Comparison of ENCODE assay signal across 17 cellular contexts in genomic region chr16:75461575-75461974, GRCh38. TPM values are rescaled to one million over a fixed set of nuclear protein-coding genes. Genes with fewer than 3 reads are reported as not detected.
DNase-seq lines count a peak whose midpoint lies in the region; ATAC-seq and TF ChIP-seq lines count a peak whose summit lies in the region.
"Had no signal": no experiment of that assay in that cellular context is flagged by ENCODE, and none has a peak within 500 bp of the region (broad histone marks: within the 10 kb centered on the region; RNA-seq: fewer than 3 reads in every experiment).

No MANE protein-coding gene starts in this region.

- H3K4me2 ChIP-seq in PC-9: 0 out of 2 replicates have a peak overlapping the region, but pooled peaks have one; percentile 3
- H3K4me2 ChIP-seq: GM23338 had no signal

- no peaks in the 10 kb centered on the region for H3K9me3 Mint-ChIP-seq in activated CD4-positive, alpha-beta T cell treated with anti-CD3 and anti-CD28 coated beads, Interleukin-2, amount 10 ng/mL, durations not matched to agents 7 days and 5 days
- peaks cover 2% of the 10 kb centered on the region for H3K9me3 Mint-ChIP-seq in nephron
- H3K9me3 Mint-ChIP-seq: GM23338 had no signal

- H3K27ac Mint-ChIP-seq in activated CD4-positive, alpha-beta T cell treated with anti-CD3 and anti-CD28 coated beads, Interleukin-2, amount 10 ng/mL, durations not matched to agents 7 days and 5 days: peak overlapping the region; percentile 91
- peak overlapping the region; percentile 44 to 62 (median 48) for H3K27ac Mint-ChIP-seq in nephron
- H3K27ac Mint-ChIP-seq: GM23338 had no signal

- H3K9me3 ChIP-seq in PC-9 (ENCODE audit: insufficient read depth, low read depth): no peaks in the 10 kb centered on the region
- H3K9me3 ChIP-seq in MG63: no peaks in the 10 kb centered on the region
- H3K9me3 ChIP-seq: Caco-2, left lung, thoracic aorta had no signal

- H3K27ac ChIP-seq in PC-9: no peak overlapping the region
- H3K27ac ChIP-seq: brain microvascular endothelial cell, RWPE1, thoracic aorta had no signal

- H3K27me3 ChIP-seq in PC-9 (ENCODE audit: insufficient read depth, low read depth) (no peaks in the 10 kb centered on the region), MG63 (no peaks in the 10 kb centered on the region)
- H3K27me3 ChIP-seq: brain microvascular endothelial cell, left lung had no signal

- intact Hi-C loops in PC-9 (cut with micrococcal nuclease; ENCODE audit: unreplicated experiment): loop anchor here (10.0 kb wide), 1 partner anchor 267 kb away; no protein-coding TSS in a partner anchor

- H3F3A ChIP-seq in PC-9 (ENCODE audit: insufficient read depth, low read depth): peaks cover 5% of the 10 kb centered on the region; the same call in 1 of the 2 replicates

- H3K36me3 Mint-ChIP-seq in activated CD4-positive, alpha-beta T cell treated with anti-CD3 and anti-CD28 coated beads, Interleukin-2, amount 10 ng/mL, durations not matched to agents 7 days and 5 days (ENCODE audit: low read depth): peaks cover 24% of the 10 kb centered on the region
- H3K36me3 Mint-ChIP-seq in nephron (ENCODE audit: low read depth): peaks cover 14% of the 10 kb centered on the region

- no peaks in the 10 kb centered on the region for H3K9me2 ChIP-seq in PC-9 (ENCODE audit: insufficient read depth)

- DNase-seq in activated CD4-positive, alpha-beta T cell treated with anti-CD3 and anti-CD28 coated beads, Interleukin-2, amount 10 ng/mL, durations not matched to agents 7 days and 5 days: no peak
- DNase-seq in activated CD4-positive, alpha-beta T cell treated with anti-CD3 and anti-CD28 coated beads for 4 hours: no peak
- DNase-seq in COLO668 (lab: John Stamatoyannopoulos, UW; ENCODE audit: unreplicated experiment) (peak; percentile 6), PC-9 (no peak), MG63 (no peak), NCI-H2196 (lab: John Stamatoyannopoulos, UW; ENCODE audit: unreplicated experiment) (no peak)
- DNase-seq: activated T-cell treated with anti-CD3 and anti-CD28 coated beads for 4 hours, brain microvascular endothelial cell, Caco-2, left lung, midbrain, NCI-H1436 treated with DMSO at 0.1 percent for 48 hours had no signal

- POLR2A ChIA-PET in activated CD4-positive, alpha-beta T cell treated with anti-CD3 and anti-CD28 coated beads, Interleukin-2, amount 10 ng/mL, durations not matched to agents 7 days and 5 days (lab: Charles Lee): no interaction called here
- POLR2A ChIA-PET in PC-9 (lab: Charles Lee; ENCODE audit: unreplicated experiment): no interaction called here

- H3K4me1 ChIP-seq in PC-9 (replicated peaks; ENCODE audit: insufficient read depth): peaks cover 18% of the 10 kb centered on the region

- H3K4me3 ChIP-seq in PC-9 (no peak overlapping the region), MG63 (no peak overlapping the region)
- H3K4me3 ChIP-seq: GM23338, left lung, thoracic aorta had no signal

- H4K20me1 ChIP-seq in PC-9 (ENCODE audit: insufficient read depth): peaks cover 45% of the 10 kb centered on the region

- no TSS peak for BruUV-seq in PC-9 (replicated peaks; lab: Mats Ljungman, UMichigan)

- TF ChIP-seq CTCF in PC-9 (conservative IDR thresholded peaks at IDR 0.05): no peak
- no peak for TF ChIP-seq CTCF in nephron (IDR thresholded peaks at IDR 0.05; ENCODE audit: unreplicated experiment in 3 of 3)

- H3K4me1 Mint-ChIP-seq in activated CD4-positive, alpha-beta T cell treated with anti-CD3 and anti-CD28 coated beads, Interleukin-2, amount 10 ng/mL, durations not matched to agents 7 days and 5 days: peaks cover 47% of the 10 kb centered on the region
- peaks cover 54% of the 10 kb centered on the region for H3K4me1 Mint-ChIP-seq in nephron

- peaks cover 75% of the 10 kb centered on the region for H3K79me2 ChIP-seq in PC-9 (ENCODE audit: low read depth)

- no peaks in the 10 kb centered on the region for H3K27me3 Mint-ChIP-seq in activated CD4-positive, alpha-beta T cell treated with anti-CD3 and anti-CD28 coated beads, Interleukin-2, amount 10 ng/mL, durations not matched to agents 7 days and 5 days
- no peaks in the 10 kb centered on the region for H3K27me3 Mint-ChIP-seq in nephron (ENCODE audit: low read depth)

- no peak overlapping the region for H3K4me3 Mint-ChIP-seq in activated CD4-positive, alpha-beta T cell treated with anti-CD3 and anti-CD28 coated beads, Interleukin-2, amount 10 ng/mL, durations not matched to agents 7 days and 5 days
- peak overlapping the region; percentile 35 to 96 (median 46) for H3K4me3 Mint-ChIP-seq in nephron

- H2AFZ ChIP-seq in PC-9: no peak overlapping the region
- H2AFZ ChIP-seq: GM23338 had no signal

- ATAC-seq in GM19324 (IDR thresholded peaks at IDR 0.05; ENCODE audit: low FRiP score, unreplicated experiment): no peak
- ATAC-seq: GM23338, left lung had no signal

- 0 out of 2 replicates have a peak, but pooled peaks cover 6% of the 10 kb centered on the region for H3K36me3 ChIP-seq in PC-9 (ENCODE audit: low read depth)
- H3K36me3 ChIP-seq in MG63: no peaks in the 10 kb centered on the region
- H3K36me3 ChIP-seq: brain microvascular endothelial cell, left lung, thoracic aorta had no signal

- CTCF ChIA-PET in activated CD4-positive, alpha-beta T cell treated with anti-CD3 and anti-CD28 coated beads, Interleukin-2, amount 10 ng/mL, durations not matched to agents 7 days and 5 days (lab: Charles Lee): no interaction called here
- CTCF ChIA-PET in PC-9 (lab: Charles Lee): no interaction called here

RNA-seq across cellular contexts. Expression of gene TMEM170A, which starts 2.9 kb away (rescaled TPM):
- total RNA-seq in activated CD4-positive, alpha-beta T cell treated with anti-CD3 and anti-CD28 coated beads, Interleukin-2, amount 10 ng/mL, durations not matched to agents 7 days and 5 days: 10 to 100 TPM; 35.1 to 36.3 TPM
- 31.4 and 31.7 TPM in 2 replicates for total RNA-seq in PC-9 (2021)
- 1.3 and 8.0 TPM in 2 replicates for total RNA-seq in MG63 (2014; rRNA removed; shearing (Covaris generic); ENCODE audit: low replicate concordance)

RNA-seq across cellular contexts. Expression of gene CFDP1, which starts 28.3 kb away (rescaled TPM):
- 10 to 100 TPM; 42.4 to 43.7 TPM for total RNA-seq in activated CD4-positive, alpha-beta T cell treated with anti-CD3 and anti-CD28 coated beads, Interleukin-2, amount 10 ng/mL, durations not matched to agents 7 days and 5 days
- 52.6 and 55.6 TPM in 2 replicates for total RNA-seq in PC-9 (2021)
- total RNA-seq in MG63 (2014; rRNA removed; shearing (Covaris generic); ENCODE audit: low replicate concordance): 21.2 and 23.2 TPM in 2 replicates

RNA-seq across cellular contexts. Expression of gene CHST6, which starts 33.7 kb away (rescaled TPM):
- total RNA-seq in activated CD4-positive, alpha-beta T cell treated with anti-CD3 and anti-CD28 coated beads, Interleukin-2, amount 10 ng/mL, durations not matched to agents 7 days and 5 days: not detected
- total RNA-seq in PC-9 (2021): 4.8 and 6.8 TPM in 2 replicates
- total RNA-seq in MG63 (2014; rRNA removed; shearing (Covaris generic); ENCODE audit: low replicate concordance): not detected in 2 replicates
